ENCODE assay signal across 13 cellular contexts in the genomic region with DNA sequence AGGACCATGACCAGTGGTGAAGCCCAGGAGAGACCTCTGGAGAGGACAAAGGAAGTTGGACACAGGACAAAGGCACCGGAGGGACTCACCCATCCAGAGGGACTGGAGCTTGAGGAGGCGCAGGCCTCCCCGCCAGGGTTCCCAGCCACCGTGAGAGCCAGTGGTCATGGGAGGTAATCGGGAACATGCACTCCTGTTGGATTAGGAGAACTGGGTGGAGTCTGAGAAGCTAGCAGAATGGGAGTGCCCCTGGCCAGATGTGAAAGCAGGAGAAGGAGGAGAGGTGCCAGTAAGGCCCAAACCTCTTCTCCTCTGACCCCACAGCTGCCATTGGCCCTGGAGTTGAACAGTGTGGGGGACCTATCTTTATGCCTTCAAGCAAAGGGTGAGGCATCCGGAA. TPM values are rescaled to one million over a fixed set of nuclear protein-coding genes. Genes with fewer than 3 reads are reported as not detected.
"Had no signal": no experiment of that assay in that cellular context is flagged by ENCODE, and none has a peak within 500 bp of the region (broad histone marks: within the 10 kb centered on the region; RNA-seq: fewer than 3 reads in every experiment).

No MANE protein-coding gene starts in this region.

- H3K36me3 ChIP-seq: esophagus muscularis mucosa, neutrophil had no signal

- H3K9me3 Mint-ChIP-seq: activated T-helper 2 cell treated with anti-CD3 and anti-CD28 coated beads, Interferon-gamma antibody, Interleukin-2, Interleukin-4, amounts not matched to agents 10 μg/mL and 5 μg/mL and 100 μg/mL, durations not matched to agents 14 hours and 24 hours and 36 hours had no signal

- H3K4me3 ChIP-seq: hepatocyte had no signal

- H3K9me3 ChIP-seq: esophagus muscularis mucosa, neutrophil had no signal

- DNase-seq: activated CD4-positive, alpha-beta T cell treated with anti-CD3 and anti-CD28 coated beads, Interleukin-2, amount 50 U/mL, for 48 hours; activated naive CD4-positive, alpha-beta T cell treated with anti-CD3 and anti-CD28 coated beads, Interleukin-2, amount 50 U/mL, for 16 hours; left cardiac atrium; midbrain; retina; stimulated activated CD4-positive, alpha-beta T cell treated with anti-CD3 and anti-CD28 coated beads, Interleukin-15, amount 100 ng/mL, for 24 hours; stimulated activated CD4-positive, alpha-beta T cell treated with anti-CD3 and anti-CD28 coated beads, Interleukin-4, amount 100 ng/mL, for 1 hour; stimulated activated naive CD4-positive, alpha-beta T cell; trophoblast cell had no signal

- H3K27ac Mint-ChIP-seq: activated T-helper 2 cell treated with anti-CD3 and anti-CD28 coated beads, Interferon-gamma antibody, Interleukin-2, Interleukin-4, amounts not matched to agents 10 μg/mL and 5 μg/mL and 100 μg/mL, durations not matched to agents 14 hours and 24 hours and 36 hours had no signal

RNA-seq across cellular contexts. Expression of a gene that starts 20.3 kb away (rescaled TPM):
- polyA plus RNA-seq: hepatocyte had no signal
